Comparison of ENCODE assay signal across 16 cellular contexts in genomic region chr15:89077750-89078149, GRCh38. TPM values are rescaled to one million over a fixed set of nuclear protein-coding genes. Genes with fewer than 3 reads are reported as not detected.
A peak's percentile ranks its signal among the peaks of the same experiment; 100 is the strongest.
DNase-seq lines count a peak whose midpoint lies in the region; ATAC-seq lines count a peak whose summit lies in the region.
"Had no signal": no experiment of that assay in that cellular context is flagged by ENCODE, and none has a peak within 500 bp of the region (broad histone marks: within the 10 kb centered on the region; RNA-seq: fewer than 3 reads in every experiment).

No MANE protein-coding gene starts in this region.

- H3K9me3 Mint-ChIP-seq in activated T-cell treated with anti-CD3 and anti-CD28 coated beads, Interleukin-2, amount 50 U/mL, for 72 hours, result no peaks in the 10 kb centered on the region
- no peaks in the 10 kb centered on the region for H3K9me3 Mint-ChIP-seq in activated T-helper 1 cell treated with anti-CD3 and anti-CD28 coated beads, Interleukin-12 subunit alpha, Interleukin-12 subunit beta, Interleukin-2, Interleukin-4 antibody, amounts not matched to agents 30 ng/mL and 10 ng/mL and 1 ng/mL, durations not matched to agents 14 hours and 24 hours and 36 hours
- no peaks in the 10 kb centered on the region for H3K9me3 Mint-ChIP-seq in activated naive CD8-positive, alpha-beta T cell treated with anti-CD3 and anti-CD28 coated beads, Interleukin-2, amount 50 U/mL, for 24 hours
- H3K9me3 Mint-ChIP-seq in stimulated activated naive CD8-positive, alpha-beta T cell treated with anti-CD3 and anti-CD28 coated beads, Interleukin-15, Interleukin-2, amounts not matched to agents 100 ng/mL and 50 ng/mL, for 24 hours, result no peaks in the 10 kb centered on the region
- H3K9me3 Mint-ChIP-seq: CD8-positive, alpha-beta memory T cell had no signal

- H3K36me3 Mint-ChIP-seq in activated T-cell treated with anti-CD3 and anti-CD28 coated beads, Interleukin-2, amount 50 U/mL, for 72 hours (ENCODE audit: insufficient read depth in 2 of 2), result peaks cover 0 to 1% of the 10 kb centered on the region in 2 donors
- H3K36me3 Mint-ChIP-seq in activated T-helper 1 cell treated with anti-CD3 and anti-CD28 coated beads, Interleukin-12 subunit alpha, Interleukin-12 subunit beta, Interleukin-2, Interleukin-4 antibody, amounts not matched to agents 30 ng/mL and 10 ng/mL and 1 ng/mL, durations not matched to agents 14 hours and 24 hours and 36 hours (ENCODE audit: low read depth), result no peaks in the 10 kb centered on the region
- no peaks in the 10 kb centered on the region for H3K36me3 Mint-ChIP-seq in activated naive CD8-positive, alpha-beta T cell treated with anti-CD3 and anti-CD28 coated beads, Interleukin-2, amount 50 U/mL, for 24 hours (ENCODE audit: low read depth)
- H3K36me3 Mint-ChIP-seq in stimulated activated naive CD8-positive, alpha-beta T cell treated with anti-CD3 and anti-CD28 coated beads, Interleukin-15, Interleukin-2, amounts not matched to agents 100 ng/mL and 50 ng/mL, for 24 hours (ENCODE audit: low read depth), result no peaks in the 10 kb centered on the region

- ATAC-seq in activated T-cell treated with anti-CD3 and anti-CD28 coated beads, Interleukin-2, amount 50 U/mL, for 72 hours (replicated peaks in 1 of 2), result peak; percentile 80 to 82
- ATAC-seq in activated naive CD8-positive, alpha-beta T cell treated with anti-CD3 and anti-CD28 coated beads, Interleukin-2, amount 50 U/mL, for 24 hours, result peak; percentile 95

- H3K27me3 Mint-ChIP-seq in activated T-cell treated with anti-CD3 and anti-CD28 coated beads, Interleukin-2, amount 50 U/mL, for 72 hours (ENCODE audit: low read depth), result no peaks in the 10 kb centered on the region
- peaks cover 7% of the 10 kb centered on the region for H3K27me3 Mint-ChIP-seq in activated T-helper 1 cell treated with anti-CD3 and anti-CD28 coated beads, Interleukin-12 subunit alpha, Interleukin-12 subunit beta, Interleukin-2, Interleukin-4 antibody, amounts not matched to agents 30 ng/mL and 10 ng/mL and 1 ng/mL, durations not matched to agents 14 hours and 24 hours and 36 hours (ENCODE audit: insufficient read depth)
- peaks cover 2% of the 10 kb centered on the region for H3K27me3 Mint-ChIP-seq in activated naive CD8-positive, alpha-beta T cell treated with anti-CD3 and anti-CD28 coated beads, Interleukin-2, amount 50 U/mL, for 24 hours
- peaks cover 5% of the 10 kb centered on the region for H3K27me3 Mint-ChIP-seq in stimulated activated naive CD8-positive, alpha-beta T cell treated with anti-CD3 and anti-CD28 coated beads, Interleukin-15, Interleukin-2, amounts not matched to agents 100 ng/mL and 50 ng/mL, for 24 hours

- peak overlapping the region in 1 of 2 donors; percentile 16 for H3K4me3 Mint-ChIP-seq in activated T-cell treated with anti-CD3 and anti-CD28 coated beads, Interleukin-2, amount 50 U/mL, for 72 hours
- no peak overlapping the region for H3K4me3 Mint-ChIP-seq in activated T-helper 1 cell treated with anti-CD3 and anti-CD28 coated beads, Interleukin-12 subunit alpha, Interleukin-12 subunit beta, Interleukin-2, Interleukin-4 antibody, amounts not matched to agents 30 ng/mL and 10 ng/mL and 1 ng/mL, durations not matched to agents 14 hours and 24 hours and 36 hours
- no peak overlapping the region for H3K4me3 Mint-ChIP-seq in activated naive CD8-positive, alpha-beta T cell treated with anti-CD3 and anti-CD28 coated beads, Interleukin-2, amount 50 U/mL, for 24 hours
- no peak overlapping the region for H3K4me3 Mint-ChIP-seq in stimulated activated naive CD8-positive, alpha-beta T cell treated with anti-CD3 and anti-CD28 coated beads, Interleukin-15, Interleukin-2, amounts not matched to agents 100 ng/mL and 50 ng/mL, for 24 hours
- H3K4me3 Mint-ChIP-seq: CD8-positive, alpha-beta memory T cell had no signal

- peaks cover 35% of the 10 kb centered on the region for H3K4me1 Mint-ChIP-seq in activated T-cell treated with anti-CD3 and anti-CD28 coated beads, Interleukin-2, amount 50 U/mL, for 72 hours (ENCODE audit: low read depth)
- peaks cover 28% of the 10 kb centered on the region for H3K4me1 Mint-ChIP-seq in activated T-helper 1 cell treated with anti-CD3 and anti-CD28 coated beads, Interleukin-12 subunit alpha, Interleukin-12 subunit beta, Interleukin-2, Interleukin-4 antibody, amounts not matched to agents 30 ng/mL and 10 ng/mL and 1 ng/mL, durations not matched to agents 14 hours and 24 hours and 36 hours (ENCODE audit: low read depth)
- peaks cover 44% of the 10 kb centered on the region for H3K4me1 Mint-ChIP-seq in activated naive CD8-positive, alpha-beta T cell treated with anti-CD3 and anti-CD28 coated beads, Interleukin-2, amount 50 U/mL, for 24 hours
- H3K4me1 Mint-ChIP-seq in stimulated activated naive CD8-positive, alpha-beta T cell treated with anti-CD3 and anti-CD28 coated beads, Interleukin-15, Interleukin-2, amounts not matched to agents 100 ng/mL and 50 ng/mL, for 24 hours (ENCODE audit: low read depth), result peaks cover 45% of the 10 kb centered on the region
- H3K4me1 Mint-ChIP-seq: CD8-positive, alpha-beta memory T cell had no signal

- DNase-seq in activated T-cell treated with anti-CD3 and anti-CD28 coated beads, Interleukin-2, amount 50 U/mL, for 72 hours, result no peak
- no peak for DNase-seq in activated T-cell treated with anti-CD3 and anti-CD28 coated beads, Interleukin-2, amount 50 U/mL, for 48 hours
- DNase-seq in activated T-helper 1 cell treated with anti-CD3 and anti-CD28 coated beads, Interleukin-12 subunit alpha, Interleukin-12 subunit beta, Interleukin-2, Interleukin-4 antibody, amounts not matched to agents 30 ng/mL and 10 ng/mL and 1 ng/mL, durations not matched to agents 14 hours and 24 hours and 36 hours (ENCODE audit: low spot score), result no peak
- DNase-seq in activated naive CD8-positive, alpha-beta T cell treated with anti-CD3 and anti-CD28 coated beads, Interleukin-2, amount 50 U/mL, for 24 hours, result no peak
- DNase-seq in H4 (ENCODE audit: low spot score) (no peak), OCI-M2 (lab: John Stamatoyannopoulos, UW; ENCODE audit: unreplicated experiment) (no peak)
- DNase-seq: C1 segment of cervical spinal cord; CD8-positive, alpha-beta memory T cell; DMS53; IMR-90; Karpas-422; NCI-H1417 treated with DMSO at 0.1 percent for 48 hours; NCI-H1930; NCI-H345; NCI-H524 treated with DMSO at 0.1 percent for 48 hours had no signal

- peak overlapping the region; percentile 2 for H3K27ac Mint-ChIP-seq in activated T-cell treated with anti-CD3 and anti-CD28 coated beads, Interleukin-2, amount 50 U/mL, for 72 hours
- peak overlapping the region; percentile 56 for H3K27ac Mint-ChIP-seq in activated T-helper 1 cell treated with anti-CD3 and anti-CD28 coated beads, Interleukin-12 subunit alpha, Interleukin-12 subunit beta, Interleukin-2, Interleukin-4 antibody, amounts not matched to agents 30 ng/mL and 10 ng/mL and 1 ng/mL, durations not matched to agents 14 hours and 24 hours and 36 hours
- H3K27ac Mint-ChIP-seq in activated naive CD8-positive, alpha-beta T cell treated with anti-CD3 and anti-CD28 coated beads, Interleukin-2, amount 50 U/mL, for 24 hours, result peak overlapping the region; percentile 67
- peak overlapping the region; percentile 70 for H3K27ac Mint-ChIP-seq in stimulated activated naive CD8-positive, alpha-beta T cell treated with anti-CD3 and anti-CD28 coated beads, Interleukin-15, Interleukin-2, amounts not matched to agents 100 ng/mL and 50 ng/mL, for 24 hours
- H3K27ac Mint-ChIP-seq: CD8-positive, alpha-beta memory T cell had no signal

- intact Hi-C loops in activated T-helper 1 cell treated with anti-CD3 and anti-CD28 coated beads, Interleukin-12 subunit alpha, Interleukin-12 subunit beta, Interleukin-2, Interleukin-4 antibody, amounts not matched to agents 30 ng/mL and 10 ng/mL and 1 ng/mL, durations not matched to agents 14 hours and 24 hours and 36 hours (cut with micrococcal nuclease), result loop anchor here (1.0 kb wide), 1 partner anchor 9 kb away; no protein-coding TSS in a partner anchor

RNA-seq across cellular contexts. Expression of gene ABHD2, which starts 10.5 kb away (rescaled TPM):
- 10 to 100 TPM; 36.8 to 44.1 TPM for total RNA-seq in activated T-cell treated with anti-CD3 and anti-CD28 coated beads, Interleukin-2, amount 50 U/mL, for 72 hours
- 66.5 and 66.7 TPM in 2 replicates for total RNA-seq in activated T-helper 1 cell treated with anti-CD3 and anti-CD28 coated beads, Interleukin-12 subunit alpha, Interleukin-12 subunit beta, Interleukin-2, Interleukin-4 antibody, amounts not matched to agents 30 ng/mL and 10 ng/mL and 1 ng/mL, durations not matched to agents 14 hours and 24 hours and 36 hours
- total RNA-seq in H4 (2014; rRNA removed; shearing (Covaris generic)), result 15.2 and 19.0 TPM in 2 replicates

Comparison
In these comparisons a context has a peak if more than half of its experiments do, and no peak if none do; other contexts are left out.
1. H3K27ac Mint-ChIP-seq: peak in every context shown above with its lines; median percentile 70 in stimulated activated naive CD8-positive, alpha-beta T cell treated with anti-CD3 and anti-CD28 coated beads, Interleukin-15, Interleukin-2, amounts not matched to agents 100 ng/mL and 50 ng/mL, for 24 hours; 67 in activated naive CD8-positive, alpha-beta T cell treated with anti-CD3 and anti-CD28 coated beads, Interleukin-2, amount 50 U/mL, for 24 hours; 56 in activated T-helper 1 cell treated with anti-CD3 and anti-CD28 coated beads, Interleukin-12 subunit alpha, Interleukin-12 subunit beta, Interleukin-2, Interleukin-4 antibody, amounts not matched to agents 30 ng/mL and 10 ng/mL and 1 ng/mL, durations not matched to agents 14 hours and 24 hours and 36 hours; 2 in activated T-cell treated with anti-CD3 and anti-CD28 coated beads, Interleukin-2, amount 50 U/mL, for 72 hours.